1 cellular context compared by ENCODE assay signal in the genomic region with DNA sequence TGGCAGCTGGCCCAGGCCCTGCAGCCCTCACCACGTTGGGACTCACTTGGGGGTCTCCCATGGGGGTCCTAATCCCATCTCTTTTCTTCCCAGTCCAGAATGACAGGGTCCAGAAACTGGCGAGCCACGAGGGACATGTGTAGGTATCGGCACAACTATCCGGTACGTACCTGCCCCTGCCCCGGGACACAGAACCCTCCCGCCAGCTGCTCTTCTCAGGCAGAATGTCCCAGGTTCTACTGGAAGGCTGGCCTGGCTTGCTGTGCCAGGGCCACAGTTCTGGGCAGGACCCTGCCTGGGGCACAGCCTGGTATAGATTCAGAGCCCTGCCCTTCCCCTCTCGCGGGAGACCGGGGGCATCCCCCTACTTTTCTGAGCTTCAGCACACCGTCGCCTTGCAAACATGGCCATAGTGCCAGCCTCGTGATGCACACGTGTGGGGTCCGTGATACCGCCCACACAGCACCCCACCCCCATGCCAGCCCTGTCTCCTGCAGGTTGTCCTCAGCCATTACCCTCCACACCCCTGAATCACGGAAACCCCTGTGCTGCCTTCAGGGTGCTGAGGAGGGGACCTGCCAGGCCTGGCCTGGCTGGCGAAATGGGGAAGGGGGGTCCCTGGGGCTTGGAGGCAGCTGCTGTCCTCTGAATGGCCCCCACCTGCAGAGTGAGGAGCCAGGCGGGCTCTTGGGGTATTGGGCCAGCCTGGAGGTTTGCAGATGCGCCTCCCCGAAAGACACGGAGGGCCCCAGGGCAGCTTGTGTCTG.
TF ChIP-seq lines count a peak whose summit lies in the region.

No MANE protein-coding gene starts in this region.

TF ChIP-seq in HEK293, 187 proteins besides CTCF, POLR2A, EP300 and RAD21:
- TF ChIP-seq, protein P1, sequence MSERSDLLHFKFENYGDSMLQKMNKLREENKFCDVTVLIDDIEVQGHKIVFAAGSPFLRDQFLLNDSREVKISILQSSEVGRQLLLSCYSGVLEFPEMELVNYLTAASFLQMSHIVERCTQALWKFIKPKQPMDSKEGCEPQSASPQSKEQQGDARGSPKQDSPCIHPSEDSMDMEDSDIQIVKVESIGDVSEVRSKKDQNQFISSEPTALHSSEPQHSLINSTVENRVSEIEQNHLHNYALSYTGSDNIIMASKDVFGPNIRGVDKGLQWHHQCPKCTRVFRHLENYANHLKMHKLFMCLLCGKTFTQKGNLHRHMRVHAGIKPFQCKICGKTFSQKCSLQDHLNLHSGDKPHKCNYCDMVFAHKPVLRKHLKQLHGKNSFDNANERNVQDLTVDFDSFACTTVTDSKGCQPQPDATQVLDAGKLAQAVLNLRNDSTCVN (tag by site-specific recombination; optimal IDR thresholded peaks at IDR 0.05): no peak
- TF ChIP-seq ZFHX2 (tag by site-specific recombination; conservative IDR thresholded peaks at IDR 0.05): peak; percentile 27
